ENCODE assay signal across 9 cellular contexts in the genomic region with DNA sequence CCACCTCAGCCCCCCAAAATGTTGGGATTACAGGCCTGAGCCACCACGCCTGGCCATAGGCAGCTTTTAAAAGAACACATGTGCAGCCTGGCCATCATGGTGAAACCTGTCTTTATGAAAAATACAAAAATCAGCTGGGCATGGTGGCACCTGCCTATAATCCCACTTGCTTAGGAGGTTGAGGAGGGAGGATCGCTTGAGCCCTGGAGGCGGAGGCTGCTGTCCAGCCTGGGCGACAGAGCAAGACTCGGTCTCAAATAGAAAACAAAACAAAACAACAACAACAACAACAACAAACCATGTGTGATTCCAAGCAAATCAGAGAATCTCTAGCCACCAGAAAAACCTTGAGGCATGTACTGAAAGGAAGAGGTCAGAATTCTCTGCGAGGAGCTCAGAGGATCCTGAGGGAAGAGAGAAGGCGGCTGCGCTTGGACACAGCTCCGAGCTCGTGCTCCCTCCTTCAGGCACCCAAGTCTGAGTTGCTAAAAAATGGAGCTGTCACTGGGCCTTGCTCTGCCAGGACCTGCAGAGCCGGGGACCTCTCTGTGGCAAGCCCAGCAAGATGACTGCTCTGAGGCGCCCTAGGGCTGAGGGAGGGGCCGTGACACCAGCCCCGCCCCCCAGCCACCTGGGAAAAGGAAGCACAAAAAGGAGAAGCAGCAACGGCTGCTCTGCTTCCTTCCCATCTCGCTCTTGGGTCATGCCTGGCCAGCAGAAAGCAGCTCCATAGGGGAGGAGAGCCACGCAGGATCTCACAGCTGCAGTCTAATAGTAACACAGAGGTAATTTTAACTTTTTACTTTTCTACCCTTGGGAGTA. TPM values are rescaled to one million over a fixed set of nuclear protein-coding genes. Genes with fewer than 3 reads are reported as not detected.
A peak's percentile ranks its signal among the peaks of the same experiment; 100 is the strongest.
DNase-seq lines count a peak whose midpoint lies in the region; ATAC-seq, FAIRE-seq and TF ChIP-seq lines count a peak whose summit lies in the region.
"Had no signal": no experiment of that assay in that cellular context is flagged by ENCODE, and none has a peak within 500 bp of the region (broad histone marks: within the 10 kb centered on the region; RNA-seq: fewer than 3 reads in every experiment).

A gene (plus strand): TSS at position 677 of the 822 bp plus-strand sequence. CDS start 1,941 bp downstream, outside the sequence.

- no peak within 1 kb of the TSS for H3K56ac ChIP-seq in H1 (replicated peaks; ENCODE audit: insufficient read length, low read depth, low read length)

- no peak within 1 kb of the TSS for H3K4me3 Mint-ChIP-seq in neural progenitor cell

- peaks cover 0 to 16% (median 9%) of the 10 kb centered on the region in 11 experiments; a peak in 11 of 22 replicates for H3K9me3 ChIP-seq in BLaER1 treated with 17β-estradiol and CSF1 and Interleukin-3, amounts not matched to agents 10 nM and 100 nM (replicated peaks in 1 of 11)
- H3K9me3 ChIP-seq in H1 (ENCODE audit: insufficient read depth in 2 of 2, low read depth in 1 of 2, low read length in 1 of 2), result no peaks in the 10 kb centered on the region
- H3K9me3 ChIP-seq in neural progenitor cell (ENCODE audit: low read depth), result no peaks in the 10 kb centered on the region
- no peaks in the 10 kb centered on the region for H3K9me3 ChIP-seq in PC-3 (ENCODE audit: low read length)

- no peak for TF ChIP-seq EP300 in H1 (IDR thresholded peaks at IDR 0.05; ENCODE audit: borderline replicate concordance in 1 of 2, low read depth in 2 of 2, low read length in 2 of 2)

- H2BK5ac ChIP-seq in H1 (ENCODE audit: low read depth, low read length), result peak within 1 kb of the TSS; percentile 82; the same call in 1 of the 2 replicates

- no peak within 1 kb of the TSS for H4K5ac ChIP-seq in H1 (ENCODE audit: insufficient read length, low read depth, low read length)

- no peaks in the 10 kb centered on the region for H3K36me3 Mint-ChIP-seq in neural progenitor cell

- DNase-seq in H1 (ENCODE audit: low read depth in 1 of 2, low spot score in 2 of 2), result peak; percentile 73 to 83
- peak; percentile 44 for DNase-seq in neural progenitor cell (ENCODE audit: low spot score)
- DNase-seq in ureter (ENCODE audit: low spot score), result peak; percentile 68
- no peak for DNase-seq in PC-3

- peak within 1 kb of the TSS; percentile 85 for H3K27ac Mint-ChIP-seq in neural progenitor cell

- no peaks in the 10 kb centered on the region for H3K27me3 ChIP-seq in BLaER1 treated with 17β-estradiol and CSF1 and Interleukin-3, amounts not matched to agents 10 nM and 100 nM
- H3K27me3 ChIP-seq in H1 (replicated peaks in 1 of 4; ENCODE audit: control insufficient read depth in 3 of 4, extremely low read depth in 1 of 4, insufficient read depth in 3 of 4, low read length in 3 of 4) (no peaks in the 10 kb centered on the region), neural progenitor cell (no peaks in the 10 kb centered on the region), PC-3 (ENCODE audit: low read length) (no peaks in the 10 kb centered on the region)

- H3K9ac ChIP-seq in BLaER1 treated with 17β-estradiol and CSF1 and Interleukin-3, amounts not matched to agents 10 nM and 100 nM, result peak within 1 kb of the TSS; percentile 75 to 87 (median 83)
- H3K9ac ChIP-seq in H1 (replicated peaks in 1 of 4; ENCODE audit: extremely low read depth in 1 of 4, low read depth in 3 of 4, low read length in 3 of 4) (no peak within 1 kb of the TSS; a peak in 1 of 7 replicates), neural progenitor cell (no peak within 1 kb of the TSS), PC-3 (ENCODE audit: low read length) (no peak within 1 kb of the TSS)

- H3K4me1 ChIP-seq in BLaER1 treated with 17β-estradiol and CSF1 and Interleukin-3, amounts not matched to agents 10 nM and 100 nM, result peaks cover 41 to 70% (median 45%) of the 10 kb centered on the region in 10 experiments
- H3K4me1 ChIP-seq in H1 (replicated peaks in 1 of 4; ENCODE audit: control insufficient read depth in 3 of 4, insufficient read depth in 4 of 4, low read length in 3 of 4) (no peaks in the 10 kb centered on the region; a peak in 1 of 7 replicates), neural progenitor cell (peaks cover 5% of the 10 kb centered on the region), PC-3 (ENCODE audit: insufficient read depth, low read length) (no peaks in the 10 kb centered on the region)

- WGBS in H1 (ENCODE audit: extremely low coverage in 1 of 2, insufficient coverage in 1 of 2, insufficient read length in 1 of 2, insufficient replicate concordance in 2 of 2, low coverage in 1 of 2, low lambda C conversion rate in 2 of 2, missing lambda C conversion rate in 1 of 2), 2 experiments, result 58% methylated on average over 17 of the region's 17 CpGs; no CpG with 5 or more reads in 1 of the 2 experiments

- no peak within 1 kb of the TSS for H2BK12ac ChIP-seq in H1 (ENCODE audit: low read depth, low read length)

- intact Hi-C loops in PC-3 (cut with micrococcal nuclease), result no loop called here

- no peak within 1 kb of the TSS for H3K14ac ChIP-seq in H1 (ENCODE audit: insufficient read length)

- no TSS peak for BruUV-seq in PC-3 (replicated peaks; lab: Mats Ljungman, UMichigan)

- H2AFZ ChIP-seq in H1 (ENCODE audit: low read length) (peak within 1 kb of the TSS; percentile 66), neural progenitor cell (replicated peaks) (peak within 1 kb of the TSS; percentile 100), PC-3 (ENCODE audit: low read length) (no peak within 1 kb of the TSS)

- H3F3A ChIP-seq in neural progenitor cell (ENCODE audit: low read depth), result no peaks in the 10 kb centered on the region
- no peaks in the 10 kb centered on the region for H3F3A ChIP-seq in PC-3 (ENCODE audit: low read length, unreplicated experiment)

- POLR2A ChIA-PET in H1 (lab: Charles Lee; ENCODE audit: partially characterized antibody) (interaction anchor here (0.6 to 2.4 kb wide), 7 partner anchors 9 to 832 kb away, joined by 3 to 7 read pairs (median 4); a partner anchor contains a TSS), PC-3 (lab: Charles Lee; ENCODE audit: unreplicated experiment) (no interaction called here)

- FAIRE-seq in H1 (lab: Jason Lieb, UNC), result no peak

- peaks cover 20 to 34% (median 32%) of the 10 kb centered on the region in 11 experiments for H3K36me3 ChIP-seq in BLaER1 treated with 17β-estradiol and CSF1 and Interleukin-3, amounts not matched to agents 10 nM and 100 nM
- no peaks in the 10 kb centered on the region for H3K36me3 ChIP-seq in H1 (ENCODE audit: control insufficient read depth in 2 of 4, insufficient read depth in 4 of 4, low read length in 3 of 4)
- no peaks in the 10 kb centered on the region for H3K36me3 ChIP-seq in neural progenitor cell
- no peaks in the 10 kb centered on the region for H3K36me3 ChIP-seq in PC-3 (ENCODE audit: low read depth, low read length)

- H2BK15ac ChIP-seq in H1 (ENCODE audit: low read length), result peak within 1 kb of the TSS; percentile 46; the same call in 1 of the 2 replicates

- CTCF ChIA-PET in H1 (lab: Charles Lee; ENCODE audit: partially characterized antibody) (interaction anchor here (0.9 to 2.1 kb wide), 3 partner anchors 9 to 15 kb away, joined by 3 to 4 read pairs (median 3); no protein-coding TSS in a partner anchor), PC-3 (lab: Charles Lee) (no interaction called here)

- no peaks in the 10 kb centered on the region for H3K9me3 Mint-ChIP-seq in neural progenitor cell

- no peaks in the 10 kb centered on the region; a peak in 2 of 22 replicates for H4K20me1 ChIP-seq in BLaER1 treated with 17β-estradiol and CSF1 and Interleukin-3, amounts not matched to agents 10 nM and 100 nM
- H4K20me1 ChIP-seq in H1 (replicated peaks in 1 of 2; ENCODE audit: control insufficient read depth in 1 of 2, insufficient read depth in 2 of 2, low read length in 2 of 2), result no peaks in the 10 kb centered on the region
- no peaks in the 10 kb centered on the region for H4K20me1 ChIP-seq in neural progenitor cell (ENCODE audit: low read depth)
- no peaks in the 10 kb centered on the region for H4K20me1 ChIP-seq in PC-3 (ENCODE audit: low read length)

- no peak within 1 kb of the TSS for H2AK5ac ChIP-seq in H1 (ENCODE audit: low read depth, low read length)

- TF ChIP-seq RAD21 in H1 (IDR thresholded peaks at IDR 0.05 in 1 of 2, conservative IDR thresholded peaks at IDR 0.05 in 1 of 2; ENCODE audit: low read depth in 2 of 2, low read length in 2 of 2), result no peak; a peak in 1 of 4 replicates

- H2BK120ac ChIP-seq in H1 (replicated peaks; ENCODE audit: low read depth, low read length), result no peak within 1 kb of the TSS

- ATAC-seq in GM19463 (IDR thresholded peaks at IDR 0.05; ENCODE audit: unreplicated experiment) (peak; percentile 96), HG03520 (IDR thresholded peaks at IDR 0.05; ENCODE audit: unreplicated experiment) (peak; percentile 94), PC-3 (no peak)
- ATAC-seq in activated CD4-positive, CD25-positive, alpha-beta regulatory T cell treated with anti-CD3 and anti-CD28 coated beads, Interleukin-2, amount 50 U/mL, for 24 hours, result peak; percentile 63 to 84

- peak in 1 of 2 experiments; percentile 56; a peak in 1 of 3 replicates for TF ChIP-seq POLR2A in H1 (IDR thresholded peaks at IDR 0.05; ENCODE audit: control extremely low read depth in 1 of 2, low read depth in 2 of 2, low read length in 2 of 2)

- H3K4me2 ChIP-seq in BLaER1 treated with 17β-estradiol and CSF1 and Interleukin-3, amounts not matched to agents 10 nM and 100 nM, result peak within 1 kb of the TSS; percentile 86 to 98 (median 92)
- H3K4me2 ChIP-seq in H1 (ENCODE audit: insufficient read depth in 1 of 2, low read depth in 2 of 2, low read length in 2 of 2), result peak within 1 kb of the TSS; percentile 46 to 63
- H3K4me2 ChIP-seq in neural progenitor cell, result peak within 1 kb of the TSS; percentile 67
- no peak within 1 kb of the TSS for H3K4me2 ChIP-seq in PC-3 (ENCODE audit: low read length)

- H3K27me3 Mint-ChIP-seq in neural progenitor cell (ENCODE audit: insufficient read depth, low read depth), result peaks cover 9% of the 10 kb centered on the region

- H3K27ac ChIP-seq in BLaER1 treated with 17β-estradiol and CSF1 and Interleukin-3, amounts not matched to agents 10 nM and 100 nM, result peak within 1 kb of the TSS; percentile 49 to 92 (median 90); a peak in 21 of 22 replicates
- H3K27ac ChIP-seq in H1 (ENCODE audit: low read depth, low read length) (no peak within 1 kb of the TSS), neural progenitor cell (no peak within 1 kb of the TSS), PC-3 (ENCODE audit: low read length) (no peak within 1 kb of the TSS)

- no peak within 1 kb of the TSS for H2BK20ac ChIP-seq in H1 (ENCODE audit: low read length)

- H3K23me2 ChIP-seq in H1 (ENCODE audit: low read depth, low read length), result no peaks in the 10 kb centered on the region; the same call in 1 of the 2 replicates

- peaks cover 13% of the 10 kb centered on the region for H3K4me1 Mint-ChIP-seq in neural progenitor cell

- TF ChIP-seq CTCF in H1 (IDR thresholded peaks at IDR 0.05; ENCODE audit: control extremely low read depth in 1 of 3, insufficient read depth in 1 of 3, low read depth in 1 of 3, low read length in 3 of 3) (peak in 1 of 3 experiments; percentile 3; a peak in 1 of 4 replicates), neural progenitor cell (IDR thresholded peaks at IDR 0.05) (no peak), PC-3 (conservative IDR thresholded peaks at IDR 0.05; ENCODE audit: low read depth, low read length) (no peak)

- H3K79me2 ChIP-seq in H1 (ENCODE audit: control insufficient read depth in 1 of 2, insufficient read depth in 2 of 2, low read length in 2 of 2) (no peaks in the 10 kb centered on the region), neural progenitor cell (ENCODE audit: low read depth) (no peaks in the 10 kb centered on the region), PC-3 (ENCODE audit: low read length) (no peaks in the 10 kb centered on the region)

- H4K8ac ChIP-seq in H1 (ENCODE audit: extremely low read depth, insufficient read depth, low read length), result no peak within 1 kb of the TSS

- H4K91ac ChIP-seq in H1 (replicated peaks; ENCODE audit: insufficient read length, low read length), result no peak within 1 kb of the TSS

- no peaks in the 10 kb centered on the region for H3K9me2 ChIP-seq in PC-3 (replicated peaks; ENCODE audit: low read length)

- H3K4me3 ChIP-seq in BLaER1 treated with 17β-estradiol and CSF1 and Interleukin-3, amounts not matched to agents 10 nM and 100 nM, result peak within 1 kb of the TSS; percentile 60 to 77 (median 68)
- peak within 1 kb of the TSS; percentile 9 to 51 (median 20); a peak in 5 of 8 replicates for H3K4me3 ChIP-seq in H1 (ENCODE audit: extremely low read depth in 1 of 4, insufficient read depth in 2 of 4, low read depth in 3 of 4, low read length in 4 of 4)
- peak within 1 kb of the TSS; percentile 25 for H3K4me3 ChIP-seq in neural progenitor cell
- H3K4me3 ChIP-seq in PC-3 (ENCODE audit: low read length), result no peak within 1 kb of the TSS

- H3K4ac ChIP-seq in H1 (replicated peaks; ENCODE audit: insufficient read length, low read depth, low read length), result no peak within 1 kb of the TSS

- no peaks in the 10 kb centered on the region for H3K79me1 ChIP-seq in H1 (ENCODE audit: low read depth, low read length)

- H3K23ac ChIP-seq in H1 (ENCODE audit: insufficient read length), result no peak within 1 kb of the TSS

- no peak within 1 kb of the TSS for H3K18ac ChIP-seq in H1 (ENCODE audit: extremely low read depth, low read length)

RNA-seq across cellular contexts. Expression of the gene that starts here (rescaled TPM):
- 0.40 and 0.52 TPM in 2 replicates for total RNA-seq in H1 (2021; fragmentation: NEBNext Ultra II Directional; extraction: Animal tissue kit (Norgen Biotek cat#: 25700))
- polyA plus RNA-seq in H1 (2011; rRNA removed), result 0.41 and 0.45 TPM in 2 replicates
- polyA plus RNA-seq in H1 (2011; cell fraction: cytosol; rRNA removed), result 0.74 TPM
- polyA plus RNA-seq in H1 (2011; cell fraction: nucleus; rRNA removed), result 0.48 TPM
- 0.29 to 0.52 TPM (median 0.37 TPM) in 4 replicates for polyA plus RNA-seq in H1 (2012, experiment 1 of 2)
- polyA plus RNA-seq in H1 (2012, experiment 2 of 2), result 0.41 TPM
- polyA plus RNA-seq in H1 (2013, experiment 1 of 2), result 0.28 TPM
- polyA plus RNA-seq in H1 (2013, experiment 2 of 2), result 0.29 TPM
- polyA minus RNA-seq in H1 (2011; rRNA and poly(A)+ RNA removed), result 0.63 and 1.3 TPM in 2 replicates
- polyA minus RNA-seq in H1 (2011; cell fraction: cytosol; rRNA and poly(A)+ RNA removed), result 0.29 TPM
- 2.0 TPM for polyA minus RNA-seq in H1 (2011; cell fraction: nucleus; rRNA and poly(A)+ RNA removed)
- total RNA-seq in neural progenitor cell (ENCODE audit: low replicate concordance) (0.06 and 0.12 TPM in 2 replicates), ureter (1.7 TPM), PC-3 (2014; rRNA removed) (not detected in 2 replicates)
- polyA plus RNA-seq: BJ had no signal

Comparison
In these comparisons a context has a peak if more than half of its experiments do, and no peak if none do; other contexts are left out.
1. Peak in DNase-seq, H3K4me3 ChIP-seq and H3K4me2 ChIP-seq in neural progenitor cell; RNA of the gene not detected or under 1 TPM.
2. H3K27ac ChIP-seq: peak in BLaER1 treated with 17β-estradiol and CSF1 and Interleukin-3, amounts not matched to agents 10 nM and 100 nM (11 of 11); none in H1 (single experiment), neural progenitor cell (single experiment) and PC-3 (single experiment).
3. H3K9ac ChIP-seq: peak in BLaER1 treated with 17β-estradiol and CSF1 and Interleukin-3, amounts not matched to agents 10 nM and 100 nM (11 of 11); none in H1 (0 of 4), neural progenitor cell (single experiment) and PC-3 (single experiment).